Comparison of ENCODE assay signal across 8 cellular contexts in genomic region chr17:19508327-19508867, GRCh38. TPM values are rescaled to one million over a fixed set of nuclear protein-coding genes. Genes with fewer than 3 reads are reported as not detected.
A peak's percentile ranks its signal among the peaks of the same experiment; 100 is the strongest.
DNase-seq lines count a peak whose midpoint lies in the region; ATAC-seq and TF ChIP-seq lines count a peak whose summit lies in the region.

No MANE protein-coding gene starts in this region.

- peaks cover 2% of the 10 kb centered on the region for H3K36me3 Mint-ChIP-seq in activated CD8-positive, alpha-beta T cell treated with anti-CD3 and anti-CD28 coated beads, Interleukin-2, amount 10 ng/mL, durations not matched to agents 7 days and 5 days (ENCODE audit: low read depth)

- peaks cover 8% of the 10 kb centered on the region for H3K4me1 Mint-ChIP-seq in activated CD8-positive, alpha-beta T cell treated with anti-CD3 and anti-CD28 coated beads, Interleukin-2, amount 10 ng/mL, durations not matched to agents 7 days and 5 days (ENCODE audit: low read depth)

- ATAC-seq in GM21390 (IDR thresholded peaks at IDR 0.05; ENCODE audit: unreplicated experiment), result peak; percentile 38
- ATAC-seq in activated CD8-positive, alpha-beta T cell treated with anti-CD3 and anti-CD28 coated beads, Interleukin-2, amount 10 ng/mL, durations not matched to agents 7 days and 5 days, result peak; percentile 51

- no peaks in the 10 kb centered on the region for H3K9me3 ChIP-seq in BLaER1
- no peaks in the 10 kb centered on the region for H3K9me3 ChIP-seq in esophagus muscularis mucosa
- no peaks in the 10 kb centered on the region for H3K9me3 ChIP-seq in neutrophil
- H3K9me3 ChIP-seq in tibial nerve, result no peaks in the 10 kb centered on the region

- peak overlapping the region; percentile 68 for H3K4me2 ChIP-seq in BLaER1

- 10% methylated on average over 22 of the region's 26 CpGs for WGBS in esophagus muscularis mucosa
- WGBS in tibial nerve, 2 donors, result 13% methylated on average over 21 to 26 of the region's 26 CpGs

- peak overlapping the region; percentile 84 for H3K27ac Mint-ChIP-seq in activated CD8-positive, alpha-beta T cell treated with anti-CD3 and anti-CD28 coated beads, Interleukin-2, amount 10 ng/mL, durations not matched to agents 7 days and 5 days

- TF ChIP-seq CTCF in esophagus muscularis mucosa (IDR thresholded peaks at IDR 0.05) (no peak), neutrophil (IDR thresholded peaks at IDR 0.05) (no peak), tibial nerve (IDR thresholded peaks at IDR 0.05) (no peak)

- peak overlapping the region; percentile 76 for H3K9ac ChIP-seq in BLaER1

- H3K4me3 Mint-ChIP-seq in activated CD8-positive, alpha-beta T cell treated with anti-CD3 and anti-CD28 coated beads, Interleukin-2, amount 10 ng/mL, durations not matched to agents 7 days and 5 days, result peak overlapping the region; percentile 83

- intact Hi-C loops in esophagus muscularis mucosa (cut with DNase I), result loop anchor here (10.0 kb wide), 2 partner anchors 54 to 144 kb away; partner anchors contain the start of gene B9D1

- peak; percentile 34 for DNase-seq in NAMALWA (ENCODE audit: low spot score)
- DNase-seq in activated CD8-positive, alpha-beta T cell treated with anti-CD3 and anti-CD28 coated beads, Interleukin-2, amount 10 ng/mL, durations not matched to agents 7 days and 5 days, result peak; percentile 54
- no peak for DNase-seq in esophagus muscularis mucosa (ENCODE audit: extremely low spot score)
- DNase-seq in tibial nerve (ENCODE audit: low spot score in 2 of 2), result no peak
- DNase-seq in NCI-H128 (lab: John Stamatoyannopoulos, UW; ENCODE audit: unreplicated experiment), result no peak

- H3K27me3 Mint-ChIP-seq in activated CD8-positive, alpha-beta T cell treated with anti-CD3 and anti-CD28 coated beads, Interleukin-2, amount 10 ng/mL, durations not matched to agents 7 days and 5 days (ENCODE audit: low read depth), result peaks cover 10% of the 10 kb centered on the region

- no peaks in the 10 kb centered on the region for H4K20me1 ChIP-seq in BLaER1

- H3K27me3 ChIP-seq in BLaER1, result peaks cover 3% of the 10 kb centered on the region; the same call in 1 of the 2 replicates
- no peaks in the 10 kb centered on the region for H3K27me3 ChIP-seq in esophagus muscularis mucosa
- peaks cover 42% of the 10 kb centered on the region for H3K27me3 ChIP-seq in neutrophil
- H3K27me3 ChIP-seq in tibial nerve, result no peaks in the 10 kb centered on the region

- H3K27ac ChIP-seq in BLaER1 (no peak overlapping the region), esophagus muscularis mucosa (replicated peaks in 1 of 4) (peak overlapping the region; percentile 94 to 99 (median 96)), neutrophil (no peak overlapping the region), tibial nerve (peak overlapping the region; percentile 94 to 98 (median 96))

- TF ChIP-seq POLR2A in esophagus muscularis mucosa (IDR thresholded peaks at IDR 0.05; ENCODE audit: low read depth) (no peak), tibial nerve (IDR thresholded peaks at IDR 0.05) (no peak)

- TF ChIP-seq EP300 in esophagus muscularis mucosa (IDR thresholded peaks at IDR 0.05), result no peak
- TF ChIP-seq EP300 in tibial nerve (IDR thresholded peaks at IDR 0.05), result no peak

- H3K36me3 ChIP-seq in BLaER1, result no peaks in the 10 kb centered on the region
- no peaks in the 10 kb centered on the region for H3K36me3 ChIP-seq in esophagus muscularis mucosa
- no peaks in the 10 kb centered on the region for H3K36me3 ChIP-seq in neutrophil
- no peaks in the 10 kb centered on the region for H3K36me3 ChIP-seq in tibial nerve

- no peaks in the 10 kb centered on the region for H3K9me3 Mint-ChIP-seq in activated CD8-positive, alpha-beta T cell treated with anti-CD3 and anti-CD28 coated beads, Interleukin-2, amount 10 ng/mL, durations not matched to agents 7 days and 5 days (ENCODE audit: insufficient read depth)

- H3K4me3 ChIP-seq in BLaER1 (peak overlapping the region; percentile 81), esophagus muscularis mucosa (peak overlapping the region; percentile 75 to 84 (median 77)), neutrophil (ENCODE audit: low read depth in 1 of 2, low read length in 1 of 2) (peak overlapping the region; percentile 69 to 75), tibial nerve (peak overlapping the region; percentile 52 to 95 (median 66))

- H3K4me1 ChIP-seq in BLaER1, result peaks cover 14% of the 10 kb centered on the region
- peaks cover 6 to 17% (median 10%) of the 10 kb centered on the region in 4 donors for H3K4me1 ChIP-seq in esophagus muscularis mucosa
- peaks cover 8 to 14% of the 10 kb centered on the region in 2 experiments for H3K4me1 ChIP-seq in neutrophil (ENCODE audit: control insufficient read depth in 1 of 2, insufficient read depth in 1 of 2, low read depth in 1 of 2, low read length in 1 of 2)
- peaks cover 0 to 19% (median 0%) of the 10 kb centered on the region in 4 donors for H3K4me1 ChIP-seq in tibial nerve

- CTCF ChIA-PET in activated CD8-positive, alpha-beta T cell treated with anti-CD3 and anti-CD28 coated beads, Interleukin-2, amount 10 ng/mL, durations not matched to agents 7 days and 5 days (lab: Charles Lee), result no interaction called here

- POLR2A ChIA-PET in activated CD8-positive, alpha-beta T cell treated with anti-CD3 and anti-CD28 coated beads, Interleukin-2, amount 10 ng/mL, durations not matched to agents 7 days and 5 days (lab: Charles Lee), result no interaction called here

RNA-seq across cellular contexts. Expression of gene SLC47A1, which starts 25.3 kb away (rescaled TPM):
- not detected for total RNA-seq in activated CD8-positive, alpha-beta T cell treated with anti-CD3 and anti-CD28 coated beads, Interleukin-2, amount 10 ng/mL, durations not matched to agents 7 days and 5 days
- total RNA-seq in esophagus muscularis mucosa (1 to 10 TPM in 1 of 4 donors, under 1 TPM in 1, not detected in 2; 0.17 to 1.8 TPM), tibial nerve (10 to 100 TPM; 11.1 to 31.4 (median 19.5) TPM)

Comparison
In these comparisons a context has a peak if more than half of its experiments do, and no peak if none do; other contexts are left out.
1. H3K27ac ChIP-seq: peak in esophagus muscularis mucosa (4 of 4) and tibial nerve (4 of 4); none in BLaER1 (single experiment) and neutrophil (single experiment).
2. DNase-seq: peak in NAMALWA (single experiment) and activated CD8-positive, alpha-beta T cell treated with anti-CD3 and anti-CD28 coated beads, Interleukin-2, amount 10 ng/mL, durations not matched to agents 7 days and 5 days (single experiment); none in esophagus muscularis mucosa (single experiment), tibial nerve (0 of 2) and NCI-H128 (single experiment).
3. RNA of gene SLC47A1, which starts 25.3 kb away (total RNA-seq): 11.1 to 31.4 TPM in tibial nerve; 0.17 to 1.8 TPM in esophagus muscularis mucosa and not detected in activated CD8-positive, alpha-beta T cell treated with anti-CD3 and anti-CD28 coated beads, Interleukin-2, amount 10 ng/mL, durations not matched to agents 7 days and 5 days; every median in the first group is over 4 times any median in the second.
4. Peak in every context shown above with its lines, with median percentiles within 50 percentile points of each other: H3K4me3 ChIP-seq.